In the genomic region with DNA sequence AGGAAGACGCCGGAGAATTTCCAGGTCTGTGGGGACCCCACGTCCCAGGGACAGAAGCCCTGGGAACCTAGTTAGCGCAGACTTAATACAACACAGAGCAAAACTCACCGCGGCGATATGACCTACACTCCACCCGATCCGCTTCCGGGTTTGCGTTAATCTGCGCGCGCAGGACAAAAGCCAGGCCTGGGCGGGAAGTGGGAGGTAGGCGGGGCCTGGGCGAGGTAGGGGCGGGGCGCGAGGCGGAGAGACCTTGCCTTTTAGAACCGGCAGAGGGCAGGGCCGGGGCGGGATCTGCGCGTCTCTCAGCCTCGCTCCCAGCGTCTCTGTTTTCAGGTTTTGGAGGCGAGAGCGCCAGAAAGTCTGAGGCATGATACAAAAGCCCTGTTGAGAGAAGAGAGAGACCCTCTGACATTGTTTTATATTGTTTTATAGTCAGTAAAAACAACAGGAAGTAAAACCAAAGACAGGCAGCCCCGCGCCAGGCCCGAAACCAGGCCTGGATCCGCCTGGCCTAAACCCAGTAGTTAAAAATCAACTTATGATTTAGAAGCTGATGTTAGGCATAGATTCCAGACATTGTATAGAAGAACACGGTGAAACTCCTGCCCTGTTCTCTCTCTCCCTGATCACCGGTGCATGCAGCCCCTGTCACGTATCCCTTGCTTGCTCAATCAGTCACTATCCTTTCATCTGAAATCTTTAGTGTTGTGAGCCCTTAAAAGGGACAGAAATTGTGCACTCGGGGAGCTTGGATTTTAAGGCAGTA, we compare ENCODE assay signal across 8 cellular contexts. TPM values are rescaled to one million over a fixed set of nuclear protein-coding genes. Genes with fewer than 3 reads are reported as not detected.
A peak's percentile ranks its signal among the peaks of the same experiment; 100 is the strongest.
DNase-seq lines count a peak whose midpoint lies in the region; ATAC-seq, FAIRE-seq and TF ChIP-seq lines count a peak whose summit lies in the region.

A gene (minus strand): TSS at position 152 of the 769 bp plus-strand sequence. CDS start 19,150 bp downstream, outside the sequence.

- peak within 1 kb of the TSS; percentile 89 for H3K4me2 ChIP-seq in OCI-LY3 (ENCODE audit: low read length)
- H3K4me2 ChIP-seq in endothelial cell of umbilical vein (ENCODE audit: insufficient read depth, low read length) = peak within 1 kb of the TSS; percentile 64

- H3K9me3 ChIP-seq in OCI-LY3 (ENCODE audit: insufficient read depth, low read length) (no peaks in the 10 kb centered on the region), endothelial cell of umbilical vein (replicated peaks; ENCODE audit: control insufficient read depth, insufficient read depth, low read length) (no peaks in the 10 kb centered on the region)

- H3K4me3 ChIP-seq in OCI-LY3 (ENCODE audit: low read length) (peak within 1 kb of the TSS; percentile 95), endothelial cell of umbilical vein (replicated peaks in 1 of 3; ENCODE audit: insufficient read depth in 1 of 3, low read depth in 1 of 3, low read length in 3 of 3) (peak within 1 kb of the TSS; percentile 47 to 96 (median 93))

- H4K20me1 ChIP-seq in OCI-LY3 (ENCODE audit: insufficient read depth, low read length) (no peaks in the 10 kb centered on the region), endothelial cell of umbilical vein (replicated peaks; ENCODE audit: control insufficient read depth, extremely low read depth, insufficient read depth, low read length) (no peaks in the 10 kb centered on the region)

- H3K27me3 ChIP-seq in OCI-LY3 (ENCODE audit: low read depth, low read length) (no peaks in the 10 kb centered on the region), endothelial cell of umbilical vein (ENCODE audit: control insufficient read depth in 2 of 2, insufficient read depth in 2 of 2, low read length in 2 of 2) (no peaks in the 10 kb centered on the region)

- CTCF ChIA-PET in endothelial cell of umbilical vein (lab: Charles Lee) = interaction anchor here (1.1 kb wide), 1 partner anchor 342 kb away, joined by 3 read pairs; no protein-coding TSS in a partner anchor

- BruUV-seq in endothelial cell of umbilical vein (replicated peaks; lab: Mats Ljungman, UMichigan) = TSS peak; percentile 72

- H3K27ac ChIP-seq in OCI-LY3 (ENCODE audit: low read length) = peak within 1 kb of the TSS; percentile 68
- H3K27ac ChIP-seq in endothelial cell of umbilical vein (ENCODE audit: insufficient read depth, low read depth, low read length) = peak within 1 kb of the TSS; percentile 84

- peaks cover 12% of the 10 kb centered on the region; the same call in 1 of the 2 replicates for H3K4me1 ChIP-seq in OCI-LY3 (ENCODE audit: low read length)
- peaks cover 9% of the 10 kb centered on the region for H3K4me1 ChIP-seq in endothelial cell of umbilical vein (ENCODE audit: control insufficient read depth, extremely low read depth, insufficient read depth, low read length)

- POLR2A ChIA-PET in endothelial cell of umbilical vein (lab: Charles Lee) = no interaction called here

- no peaks in the 10 kb centered on the region for H3K9me1 ChIP-seq in endothelial cell of umbilical vein (replicated peaks; ENCODE audit: control insufficient read depth, extremely low read depth, insufficient read depth, low read length)

- H3K79me2 ChIP-seq in OCI-LY3 (ENCODE audit: low read length) (peaks cover 25% of the 10 kb centered on the region), endothelial cell of umbilical vein (ENCODE audit: control insufficient read depth, insufficient read depth, low read length) (peaks cover 3% of the 10 kb centered on the region)

- H2AFZ ChIP-seq in OCI-LY3 (ENCODE audit: low read depth, low read length) (peak within 1 kb of the TSS; percentile 87), endothelial cell of umbilical vein (ENCODE audit: low read depth, low read length) (peak within 1 kb of the TSS; percentile 91)

- H3K36me3 ChIP-seq in OCI-LY3 (replicated peaks; ENCODE audit: low read depth, low read length) = peaks cover 7% of the 10 kb centered on the region
- no peaks in the 10 kb centered on the region for H3K36me3 ChIP-seq in endothelial cell of umbilical vein (ENCODE audit: control insufficient read depth in 2 of 2, extremely low read depth in 1 of 2, insufficient read depth in 2 of 2, low read length in 2 of 2)

- intact Hi-C loops in endothelial cell of umbilical vein (cut with micrococcal nuclease) = loop anchor here (1.0 to 10.0 kb wide), 7 partner anchors 45 to 640 kb away; a partner anchor contains a TSS

- TF ChIP-seq CTCF in D721Med (IDR thresholded peaks at IDR 0.05; ENCODE audit: insufficient read depth, missing control alignments) = peak; percentile 40
- no peak for TF ChIP-seq CTCF in OCI-LY3 (IDR thresholded peaks at IDR 0.05; ENCODE audit: low read depth, low read length)
- TF ChIP-seq CTCF in endothelial cell of umbilical vein (IDR thresholded peaks at IDR 0.05; ENCODE audit: extremely low read depth in 1 of 2, insufficient read depth in 1 of 2, low read depth in 1 of 2, low read length in 2 of 2) = peak; percentile 55 to 73

- peak; percentile 78 for DNase-seq in D721Med (ENCODE audit: insufficient read length, low spot score)
- peak; percentile 89 for DNase-seq in HuH-7.5 (ENCODE audit: low spot score)
- DNase-seq in activated T-cell treated with anti-CD3 and anti-CD28 coated beads for 1 hour (ENCODE audit: low read depth) = peak; percentile 100
- DNase-seq in endothelial cell of umbilical vein (ENCODE audit: low read depth, low spot score) = peak; percentile 97
- DNase-seq in middle frontal gyrus (ENCODE audit: extremely low spot score, low spot score) = peak; percentile 76
- peak; percentile 96 to 99 for DNase-seq in stimulated activated CD8-positive, alpha-beta memory T cell treated with anti-CD3 and anti-CD28 coated beads, Interleukin-2, amount 100 ng/mL, for 48 hours (ENCODE audit: low read depth in 2 of 2)

- FAIRE-seq in D721Med (lab: Jason Lieb, UNC) (no peak), endothelial cell of umbilical vein (lab: Jason Lieb, UNC) (peak; percentile 98)

- peak within 1 kb of the TSS; percentile 95 for H3K9ac ChIP-seq in OCI-LY3 (ENCODE audit: low read length)
- H3K9ac ChIP-seq in endothelial cell of umbilical vein (replicated peaks; ENCODE audit: extremely low read depth, insufficient read depth, low read length) = peak within 1 kb of the TSS; percentile 96

- dilution Hi-C loops in endothelial cell of umbilical vein (cut with MboI; ENCODE audit: extremely low pct_ligation_motif_present, low sequenced_read_pairs) = no loop called here

- peak; percentile 91 for ATAC-seq in GM21447 (IDR thresholded peaks at IDR 0.05; ENCODE audit: unreplicated experiment)

- TF ChIP-seq POLR2A in endothelial cell of umbilical vein (IDR thresholded peaks at IDR 0.05; ENCODE audit: low read depth, low read length) = peak; percentile 90

TF ChIP-seq in endothelial cell of umbilical vein, 7 proteins besides CTCF, POLR2A, EP300 and RAD21:
- no peak for TF ChIP-seq MYC (IDR thresholded peaks at IDR 0.05; ENCODE audit: low read depth, low read length)
- TF ChIP-seq POLR2AphosphoS5 (IDR thresholded peaks at IDR 0.05; ENCODE audit: insufficient read depth, low read depth, low read length) = peak; percentile 92

RNA-seq across cellular contexts. Expression of the gene that starts here (rescaled TPM):
- total RNA-seq in endothelial cell of umbilical vein = 20.0 and 24.2 TPM in 2 replicates
- polyA plus RNA-seq in endothelial cell of umbilical vein = 2.5 and 3.1 TPM in 2 replicates
- 4.8 and 6.6 TPM in 2 replicates for polyA plus RNA-seq in endothelial cell of umbilical vein (2011; cell fraction: cytosol; rRNA removed)
- 9.1 and 10.3 TPM in 2 replicates for polyA plus RNA-seq in endothelial cell of umbilical vein (2011; cell fraction: nucleus; rRNA removed)
- 4.3 and 8.0 TPM in 2 replicates for polyA plus RNA-seq in endothelial cell of umbilical vein (2012)
- 13.3 and 22.2 TPM in 2 replicates for polyA minus RNA-seq in endothelial cell of umbilical vein
- 2.9 TPM for polyA minus RNA-seq in endothelial cell of umbilical vein (2011; cell fraction: cytosol; rRNA and poly(A)+ RNA removed)
- 8.4 and 17.4 TPM in 2 replicates for polyA minus RNA-seq in endothelial cell of umbilical vein (2011; cell fraction: nucleus; rRNA and poly(A)+ RNA removed)

Comparison
In these comparisons a context has a peak if more than half of its experiments do, and no peak if none do; other contexts are left out.
1. Peak in every context shown above with its lines: DNase-seq, ATAC-seq, H3K4me3 ChIP-seq and H3K27ac ChIP-seq.